20 cellular contexts compared by ENCODE assay signal in the genomic region with DNA sequence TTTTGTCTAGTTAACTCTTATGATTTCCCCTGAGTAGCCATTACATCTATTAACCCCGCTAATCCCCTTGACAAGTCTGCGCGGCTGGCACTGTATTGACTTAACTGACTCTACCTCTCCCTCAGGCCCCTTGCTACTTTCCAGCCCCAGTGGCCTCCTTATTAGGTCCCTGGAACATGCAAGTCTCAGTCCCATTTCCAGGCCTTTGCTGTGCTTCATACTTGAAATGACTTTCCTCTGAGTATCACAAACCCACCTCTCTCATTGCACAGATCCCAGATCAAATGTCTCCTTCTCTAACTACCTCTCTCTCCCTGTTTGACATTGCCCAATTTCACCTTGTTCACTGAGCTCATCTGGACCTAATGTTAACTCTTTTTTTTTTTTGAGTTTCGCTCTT. TPM values are rescaled to one million over a fixed set of nuclear protein-coding genes. Genes with fewer than 3 reads are reported as not detected.
DNase-seq lines count a peak whose midpoint lies in the region; ATAC-seq and TF ChIP-seq lines count a peak whose summit lies in the region.
"Had no signal": no experiment of that assay in that cellular context is flagged by ENCODE, and none has a peak within 500 bp of the region (broad histone marks: within the 10 kb centered on the region; RNA-seq: fewer than 3 reads in every experiment).

No MANE protein-coding gene starts in this region.

- intact Hi-C loops in CD8-positive, alpha-beta T cell (cut with DNase I, micrococcal nuclease): loop anchor here (10.0 kb wide), 4 partner anchors 341 to 1489 kb away; a partner anchor contains a TSS

- H3K27ac ChIP-seq in CD8-positive, alpha-beta T cell (ENCODE audit: low read depth, low read length): no peak overlapping the region
- H3K27ac ChIP-seq in effector memory CD4-positive, alpha-beta T cell (ENCODE audit: insufficient read depth, low read length, poor library complexity, severe bottlenecking): no peak overlapping the region
- H3K27ac ChIP-seq: BLaER1, hepatocyte, HL-60, KMS-11, suprapubic skin had no signal

- ATAC-seq in CD8-positive, alpha-beta T cell: no peak
- ATAC-seq in natural killer cell treated with Interleukin-12 subunit alpha and Interleukin-12 subunit beta and Interleukin-15 and Interleukin-18, amount 100 ng/mL, for 72 hours: no peak
- no peak for ATAC-seq in HG02973 (IDR thresholded peaks at IDR 0.05; ENCODE audit: unreplicated experiment)

- CTCF ChIA-PET in CD8-positive, alpha-beta T cell (lab: Charles Lee): interaction anchor here (0.6 kb wide), 1 partner anchor 66 kb away, joined by 3 read pairs; no protein-coding TSS in a partner anchor

- TF ChIP-seq CTCF in CD8-positive, alpha-beta T cell (IDR thresholded peaks at IDR 0.05): no peak
- TF ChIP-seq CTCF in HFFc6 (IDR thresholded peaks at IDR 0.05): no peak

- no peaks in the 10 kb centered on the region for H3K27me3 ChIP-seq in CD8-positive, alpha-beta T cell (ENCODE audit: insufficient read depth, low read length)
- no peaks in the 10 kb centered on the region for H3K27me3 ChIP-seq in effector memory CD4-positive, alpha-beta T cell (replicated peaks; ENCODE audit: control insufficient read depth, insufficient read depth, low read length, poor library complexity, severe bottlenecking)
- H3K27me3 ChIP-seq: hepatocyte, suprapubic skin had no signal

- peaks cover 25% of the 10 kb centered on the region for H3K4me1 ChIP-seq in CD8-positive, alpha-beta T cell (ENCODE audit: insufficient read depth, low read length)
- H3K4me1 ChIP-seq in effector memory CD4-positive, alpha-beta T cell (ENCODE audit: control insufficient read depth, insufficient read depth, low read length, poor library complexity, severe bottlenecking): peaks cover 19% of the 10 kb centered on the region

- no peaks in the 10 kb centered on the region for H3K9me3 ChIP-seq in CD8-positive, alpha-beta T cell (ENCODE audit: low read length)
- H3K9me3 ChIP-seq in effector memory CD4-positive, alpha-beta T cell (ENCODE audit: control insufficient read depth, low read length): no peaks in the 10 kb centered on the region
- H3K9me3 ChIP-seq: BLaER1, suprapubic skin had no signal

- no peaks in the 10 kb centered on the region for H3K9me3 Mint-ChIP-seq in CD8-positive, alpha-beta T cell
- no peaks in the 10 kb centered on the region for H3K9me3 Mint-ChIP-seq in HFFc6
- H3K9me3 Mint-ChIP-seq in natural killer cell treated with Interleukin-12 subunit alpha and Interleukin-12 subunit beta and Interleukin-15 and Interleukin-18, amount 100 ng/mL, for 72 hours: no peaks in the 10 kb centered on the region

- H3K27ac Mint-ChIP-seq in CD8-positive, alpha-beta T cell: peak overlapping the region; percentile 75
- peak overlapping the region; percentile 50 for H3K27ac Mint-ChIP-seq in HFFc6
- H3K27ac Mint-ChIP-seq in natural killer cell treated with Interleukin-12 subunit alpha and Interleukin-12 subunit beta and Interleukin-15 and Interleukin-18, amount 100 ng/mL, for 72 hours: peak overlapping the region; percentile 95

- H3K4me1 Mint-ChIP-seq in CD8-positive, alpha-beta T cell (ENCODE audit: low read depth): peaks cover 35% of the 10 kb centered on the region
- peaks cover 59% of the 10 kb centered on the region for H3K4me1 Mint-ChIP-seq in HFFc6 (ENCODE audit: low read depth)
- H3K4me1 Mint-ChIP-seq in natural killer cell treated with Interleukin-12 subunit alpha and Interleukin-12 subunit beta and Interleukin-15 and Interleukin-18, amount 100 ng/mL, for 72 hours (ENCODE audit: low read depth in 2 of 2): peaks cover 26 to 38% of the 10 kb centered on the region in 2 donors

- H3K27me3 Mint-ChIP-seq in CD8-positive, alpha-beta T cell (ENCODE audit: low read depth): no peaks in the 10 kb centered on the region
- H3K27me3 Mint-ChIP-seq in HFFc6 (ENCODE audit: insufficient read depth): peaks cover 5% of the 10 kb centered on the region
- peaks cover 16 to 27% of the 10 kb centered on the region in 2 donors for H3K27me3 Mint-ChIP-seq in natural killer cell treated with Interleukin-12 subunit alpha and Interleukin-12 subunit beta and Interleukin-15 and Interleukin-18, amount 100 ng/mL, for 72 hours

- peak overlapping the region; percentile 40 for H3K4me3 Mint-ChIP-seq in CD8-positive, alpha-beta T cell
- H3K4me3 Mint-ChIP-seq in HFFc6: peak overlapping the region; percentile 73
- peak overlapping the region; percentile 72 for H3K4me3 Mint-ChIP-seq in natural killer cell treated with Interleukin-12 subunit alpha and Interleukin-12 subunit beta and Interleukin-15 and Interleukin-18, amount 100 ng/mL, for 72 hours

- no peaks in the 10 kb centered on the region for H3K36me3 ChIP-seq in CD8-positive, alpha-beta T cell (ENCODE audit: insufficient read depth, low read length)
- no peaks in the 10 kb centered on the region for H3K36me3 ChIP-seq in effector memory CD4-positive, alpha-beta T cell (ENCODE audit: control insufficient read depth, insufficient read depth, low read length)

- no peak overlapping the region for H3K4me3 ChIP-seq in CD8-positive, alpha-beta T cell (ENCODE audit: low read depth, low read length)
- H3K4me3 ChIP-seq in effector memory CD4-positive, alpha-beta T cell (ENCODE audit: insufficient read depth, low read depth, low read length, poor library complexity, severe bottlenecking): no peak overlapping the region
- H3K4me3 ChIP-seq: BLaER1, hepatocyte, suprapubic skin had no signal

- POLR2A ChIA-PET in CD8-positive, alpha-beta T cell (lab: Charles Lee): no interaction called here

- peaks cover 21% of the 10 kb centered on the region for H3K36me3 Mint-ChIP-seq in CD8-positive, alpha-beta T cell
- peaks cover 73% of the 10 kb centered on the region for H3K36me3 Mint-ChIP-seq in HFFc6 (ENCODE audit: low read depth)
- H3K36me3 Mint-ChIP-seq in natural killer cell treated with Interleukin-12 subunit alpha and Interleukin-12 subunit beta and Interleukin-15 and Interleukin-18, amount 100 ng/mL, for 72 hours: peaks cover 13% of the 10 kb centered on the region

- DNase-seq in CD8-positive, alpha-beta T cell: no peak
- DNase-seq in HFFc6 (no peak), amniotic epithelial cell (ENCODE audit: low read depth) (peak; percentile 51), NCI-H2227 (lab: John Stamatoyannopoulos, UW; ENCODE audit: unreplicated experiment) (no peak)
- DNase-seq in natural killer cell treated with Interleukin-12 subunit alpha and Interleukin-12 subunit beta and Interleukin-15 and Interleukin-18, amount 100 ng/mL, for 72 hours (ENCODE audit: low spot score): no peak
- no peak for DNase-seq in effector memory CD4-positive, alpha-beta T cell
- DNase-seq: activated CD4-positive, alpha-beta T cell treated with anti-CD3 and anti-CD28 coated beads for 4 hours; activated gamma-delta T cell; effector CD4-positive, alpha-beta T cell; NCI-H226 had no signal

RNA-seq across cellular contexts. Expression of a gene that starts 13.2 kb away (rescaled TPM):
- total RNA-seq in CD8-positive, alpha-beta T cell: 1 to 10 TPM; 3.8 to 4.0 TPM
- 10 to 100 TPM; 12.2 to 14.9 (median 13.3) TPM for total RNA-seq in HFFc6 (2021; fragmentation: NEBNext Ultra II Directional; extraction: Animal tissue kit (Norgen Biotek cat#: 25700))
- 1 to 10 TPM; 2.7 to 3.0 TPM for total RNA-seq in natural killer cell treated with Interleukin-12 subunit alpha and Interleukin-12 subunit beta and Interleukin-15 and Interleukin-18, amount 100 ng/mL, for 72 hours

RNA-seq across cellular contexts. Expression of a gene that starts 17.5 kb away (rescaled TPM):
- total RNA-seq in CD8-positive, alpha-beta T cell: not detected
- total RNA-seq in HFFc6 (2021; fragmentation: NEBNext Ultra II Directional; extraction: Animal tissue kit (Norgen Biotek cat#: 25700)): not detected
- not detected for total RNA-seq in natural killer cell treated with Interleukin-12 subunit alpha and Interleukin-12 subunit beta and Interleukin-15 and Interleukin-18, amount 100 ng/mL, for 72 hours
- total RNA-seq: Daoy; pulmonary artery endothelial cell; T-helper 2 cell treated with Interferon-gamma antibody and Interleukin-4, amounts not matched to agents 100 ng/mL and 5 ng/mL, for 36 hours had no signal

RNA-seq across cellular contexts. Expression of a gene that starts 45.4 kb away (rescaled TPM):
- not detected for total RNA-seq in CD8-positive, alpha-beta T cell
- under 1 TPM in 5 of 6 experiments, not detected in 1; 0.26 to 0.53 (median 0.34) TPM for total RNA-seq in HFFc6 (2021; fragmentation: NEBNext Ultra II Directional; extraction: Animal tissue kit (Norgen Biotek cat#: 25700))
- total RNA-seq in natural killer cell treated with Interleukin-12 subunit alpha and Interleukin-12 subunit beta and Interleukin-15 and Interleukin-18, amount 100 ng/mL, for 72 hours: under 1 TPM in 1 of 2 donors, not detected in 1; 0.69 TPM
- total RNA-seq: bronchial epithelial cell; pulmonary artery endothelial cell; T-helper 2 cell treated with Interferon-gamma antibody and Interleukin-4, amounts not matched to agents 100 ng/mL and 5 ng/mL, for 36 hours had no signal

RNA-seq across cellular contexts. Expression of a gene that starts 54.7 kb away (rescaled TPM):
- not detected for total RNA-seq in CD8-positive, alpha-beta T cell
- not detected for total RNA-seq in HFFc6 (2021; fragmentation: NEBNext Ultra II Directional; extraction: Animal tissue kit (Norgen Biotek cat#: 25700))
- total RNA-seq in natural killer cell treated with Interleukin-12 subunit alpha and Interleukin-12 subunit beta and Interleukin-15 and Interleukin-18, amount 100 ng/mL, for 72 hours: under 1 TPM; 0.31 to 0.56 TPM
- total RNA-seq: bronchial epithelial cell; Daoy; hepatocyte; pulmonary artery endothelial cell; T-helper 2 cell treated with Interferon-gamma antibody and Interleukin-4, amounts not matched to agents 100 ng/mL and 5 ng/mL, for 36 hours had no signal

RNA-seq across cellular contexts. Expression of a gene that starts 59.7 kb away (rescaled TPM):
- total RNA-seq in CD8-positive, alpha-beta T cell: not detected
- not detected for total RNA-seq in HFFc6 (2021; fragmentation: NEBNext Ultra II Directional; extraction: Animal tissue kit (Norgen Biotek cat#: 25700))
- total RNA-seq in natural killer cell treated with Interleukin-12 subunit alpha and Interleukin-12 subunit beta and Interleukin-15 and Interleukin-18, amount 100 ng/mL, for 72 hours: not detected
- total RNA-seq: bronchial epithelial cell; pulmonary artery endothelial cell; T-helper 2 cell treated with Interferon-gamma antibody and Interleukin-4, amounts not matched to agents 100 ng/mL and 5 ng/mL, for 36 hours had no signal
